ENCODE assay signal across 16 cellular contexts in genomic region chr5:139684350-139684880, GRCh38. TPM values are rescaled to one million over a fixed set of nuclear protein-coding genes. Genes with fewer than 3 reads are reported as not detected.
DNase-seq lines count a peak whose midpoint lies in the region; ATAC-seq and TF ChIP-seq lines count a peak whose summit lies in the region.
"Had no signal": no experiment of that assay in that cellular context is flagged by ENCODE, and none has a peak within 500 bp of the region (broad histone marks: within the 10 kb centered on the region; RNA-seq: fewer than 3 reads in every experiment).

No MANE protein-coding gene starts in this region.

- no peaks in the 10 kb centered on the region for H3K9me3 Mint-ChIP-seq in naive thymus-derived CD4-positive, alpha-beta T cell
- H3K9me3 Mint-ChIP-seq: neural crest cell had no signal

- H3K36me3 ChIP-seq in heart right ventricle (peaks cover 0 to 50% (median 22%) of the 10 kb centered on the region in 9 donors), body of pancreas (replicated peaks in 1 of 2; ENCODE audit: insufficient read depth in 1 of 2, low read depth in 2 of 2) (peaks cover 8 to 16% of the 10 kb centered on the region in 2 donors), vagina (peaks cover 0 to 14% of the 10 kb centered on the region in 2 donors)
- H3K36me3 ChIP-seq in naive thymus-derived CD4-positive, alpha-beta T cell (ENCODE audit: control insufficient read depth in 2 of 3, insufficient read depth in 3 of 3, low read length in 3 of 3), result no peaks in the 10 kb centered on the region

- CTCF ChIA-PET in naive thymus-derived CD4-positive, alpha-beta T cell (lab: Charles Lee), result interaction anchor here (1.4 kb wide), 1 partner anchor 14 kb away, joined by 3 read pairs; no protein-coding TSS in a partner anchor

- H3K27ac Mint-ChIP-seq in naive thymus-derived CD4-positive, alpha-beta T cell, result no peak overlapping the region

- H3K9me3 ChIP-seq in heart right ventricle (no peaks in the 10 kb centered on the region), body of pancreas (no peaks in the 10 kb centered on the region), vagina (no peaks in the 10 kb centered on the region)
- H3K9me3 ChIP-seq in naive thymus-derived CD4-positive, alpha-beta T cell (ENCODE audit: control insufficient read depth in 2 of 3, low read length in 3 of 3), result no peaks in the 10 kb centered on the region
- H3K9me3 ChIP-seq: adrenal gland had no signal

- ATAC-seq in heart right ventricle (no peak), Right ventricle myocardium superior (ENCODE audit: poor library complexity) (no peak), body of pancreas (no peak), GM18867 (IDR thresholded peaks at IDR 0.05; ENCODE audit: unreplicated experiment) (no peak)
- peak; percentile 33 for ATAC-seq in naive thymus-derived CD4-positive, alpha-beta T cell

- intact Hi-C loops in heart right ventricle (cut with DNase I), result no loop called here
- intact Hi-C loops in Right ventricle myocardium superior (cut with DNase I), result loop anchor here (5.0 kb wide), 1 partner anchor 37 kb away; the partner anchor contains the start of gene CXXC5
- intact Hi-C loops in body of pancreas (cut with DNase I), result loop anchor here (10.0 kb wide), 1 partner anchor 50 kb away; no protein-coding TSS in a partner anchor
- intact Hi-C loops in naive thymus-derived CD4-positive, alpha-beta T cell (cut with micrococcal nuclease), result no loop called here
- intact Hi-C loops in posterior cingulate gyrus (cut with DNase I), result no loop called here
- intact Hi-C loops in vagina (cut with DNase I), result no loop called here

- H3K27ac ChIP-seq in heart right ventricle (peak overlapping the region in 9 of 10 donors; percentile 16 to 77 (median 68)), body of pancreas (peak overlapping the region; percentile 78 to 86 (median 82)), vagina (no peak overlapping the region)
- H3K27ac ChIP-seq in naive thymus-derived CD4-positive, alpha-beta T cell (ENCODE audit: low read depth, low read length), result no peak overlapping the region
- H3K27ac ChIP-seq: GM23248 had no signal

- H3K4me1 ChIP-seq in heart right ventricle, result peaks cover 8 to 66% (median 39%) of the 10 kb centered on the region in 9 donors
- H3K4me1 ChIP-seq in body of pancreas, result peaks cover 60% of the 10 kb centered on the region
- no peaks in the 10 kb centered on the region for H3K4me1 ChIP-seq in naive thymus-derived CD4-positive, alpha-beta T cell (ENCODE audit: control insufficient read depth in 2 of 2, insufficient read depth in 2 of 2, low read length in 2 of 2)
- peaks cover 12% of the 10 kb centered on the region for H3K4me1 ChIP-seq in vagina

- H3K27me3 ChIP-seq in heart right ventricle (no peaks in the 10 kb centered on the region), body of pancreas (no peaks in the 10 kb centered on the region), vagina (no peaks in the 10 kb centered on the region)
- no peaks in the 10 kb centered on the region for H3K27me3 ChIP-seq in naive thymus-derived CD4-positive, alpha-beta T cell (ENCODE audit: control insufficient read depth in 2 of 2, insufficient read depth in 2 of 2, low read length in 2 of 2)
- H3K27me3 ChIP-seq: adrenal gland had no signal

- TF ChIP-seq POLR2A in body of pancreas (IDR thresholded peaks at IDR 0.05) (no peak), vagina (IDR thresholded peaks at IDR 0.05) (no peak)

- H3K27me3 Mint-ChIP-seq in naive thymus-derived CD4-positive, alpha-beta T cell, result peaks cover 0 to 10% (median 0%) of the 10 kb centered on the region in 5 donors

- H3K4me3 ChIP-seq in heart right ventricle (no peak overlapping the region), body of pancreas (no peak overlapping the region), vagina (no peak overlapping the region)
- no peak overlapping the region for H3K4me3 ChIP-seq in naive thymus-derived CD4-positive, alpha-beta T cell (ENCODE audit: low read length)
- H3K4me3 ChIP-seq: adrenal gland, GM23248 had no signal

- no peak overlapping the region for H3K4me3 Mint-ChIP-seq in naive thymus-derived CD4-positive, alpha-beta T cell

- 87 to 91% methylated on average over 7 of the region's 7 CpGs for WGBS in heart right ventricle, 2 donors
- 47 to 60% methylated on average over 1 to 6 of the region's 7 CpGs for WGBS in body of pancreas, 2 donors

- no peak for DNase-seq in heart right ventricle
- no peak for DNase-seq in Right ventricle myocardium superior
- no peak for DNase-seq in body of pancreas
- DNase-seq in naive thymus-derived CD4-positive, alpha-beta T cell, result no peak
- no peak for DNase-seq in posterior cingulate gyrus
- DNase-seq in NCI-H146 (lab: John Stamatoyannopoulos, UW), result no peak
- DNase-seq in vagina (ENCODE audit: extremely low spot score in 2 of 2), result no peak
- DNase-seq: adrenal gland; DMS153; effector CD8-positive, alpha-beta T cell; GM23248; kidney glomerular epithelial cell; NCI-H524 treated with DMSO at 0.1 percent for 48 hours; trophoblast cell had no signal

- TF ChIP-seq CTCF in heart right ventricle (IDR thresholded peaks at IDR 0.05), result no peak
- TF ChIP-seq CTCF in body of pancreas (IDR thresholded peaks at IDR 0.05), result no peak
- TF ChIP-seq CTCF in vagina (IDR thresholded peaks at IDR 0.05), result no peak

- peaks cover 0 to 8% (median 3%) of the 10 kb centered on the region in 5 donors for H3K36me3 Mint-ChIP-seq in naive thymus-derived CD4-positive, alpha-beta T cell

- H3K4me1 Mint-ChIP-seq in naive thymus-derived CD4-positive, alpha-beta T cell, result peaks cover 6 to 31% (median 11%) of the 10 kb centered on the region in 7 donors

- POLR2A ChIA-PET in naive thymus-derived CD4-positive, alpha-beta T cell (lab: Charles Lee), result no interaction called here

RNA-seq across cellular contexts. Expression of gene CXXC5, which starts 36.3 kb away (rescaled TPM):
- total RNA-seq in heart right ventricle (10 to 100 TPM; 30.7 to 51.6 (median 37.9) TPM), Right ventricle myocardium superior (67.3 TPM), body of pancreas (10 to 100 TPM; 86.6 to 87.7 TPM), vagina (51.8 TPM)
- polyA plus RNA-seq in heart right ventricle, result 10 to 100 TPM; 28.7 to 31.4 TPM
- total RNA-seq in naive thymus-derived CD4-positive, alpha-beta T cell, result 10 to 100 TPM in 1 of 5 experiments, 1 to 10 TPM in 3, under 1 TPM in 1; 0.73 to 21.4 (median 3.5) TPM
- 1 to 10 TPM; 1.7 to 2.2 TPM for polyA plus RNA-seq in naive thymus-derived CD4-positive, alpha-beta T cell

Comparison
In these comparisons a context has a peak if more than half of its experiments do, and no peak if none do; other contexts are left out.
1. intact Hi-C loops: an anchor here in Right ventricle myocardium superior (5.0 kb wide) and body of pancreas (10.0 kb wide); none called in heart right ventricle, naive thymus-derived CD4-positive, alpha-beta T cell, posterior cingulate gyrus and vagina.
2. H3K27ac ChIP-seq: peak in heart right ventricle (9 of 10) and body of pancreas (4 of 4); none in naive thymus-derived CD4-positive, alpha-beta T cell (single experiment) and vagina (single experiment).